In genomic region chr13:31022491-31022890, GRCh38 we compare ENCODE assay signal across 1 cellular context.
TF ChIP-seq lines count a peak whose summit lies in the region.

No MANE protein-coding gene starts in this region.

TF ChIP-seq in GM23338, 12 proteins besides CTCF, POLR2A, EP300 and RAD21 (continued from another document):
- no peak for TF ChIP-seq REST (IDR thresholded peaks at IDR 0.05; ENCODE audit: unreplicated experiment)
TF ChIP-seq in GM23338: peak in this region for 0.
